Comparison of ENCODE assay signal across 21 cellular contexts in the genomic region with DNA sequence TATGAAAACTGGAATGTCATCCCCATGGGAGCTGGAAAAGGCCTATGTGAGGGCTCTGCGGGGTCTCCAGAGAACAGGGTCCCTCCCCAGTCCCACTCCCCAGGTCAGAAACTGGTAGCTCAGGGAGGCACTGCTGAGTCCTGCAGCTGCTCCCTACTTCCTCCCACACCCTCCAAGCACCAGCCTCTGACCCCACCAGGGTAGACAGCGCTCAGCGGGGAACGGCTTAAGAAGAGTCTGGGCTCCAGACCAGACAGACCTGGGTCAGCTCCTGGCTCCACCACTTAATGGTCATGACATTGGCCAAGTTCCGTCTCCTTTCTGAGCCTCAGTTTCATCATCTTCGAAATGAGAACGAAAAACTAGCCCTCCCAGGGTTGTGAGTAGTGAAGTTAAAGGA.
"Had no signal": no experiment of that assay in that cellular context is flagged by ENCODE, and none has a peak within 500 bp of the region (broad histone marks: within the 10 kb centered on the region; RNA-seq: fewer than 3 reads in every experiment).

No MANE protein-coding gene starts in this region.

- DNase-seq: activated CD4-positive, alpha-beta T cell treated with anti-CD3 and anti-CD28 coated beads, Interleukin-2, amount 50 U/mL, for 1 hour; activated CD8-positive, alpha-beta memory T cell treated with anti-CD3 and anti-CD28 coated beads, Interleukin-2, amount 50 U/mL, for 48 hours; activated CD8-positive, alpha-beta T cell treated with anti-CD3 and anti-CD28 coated beads, Interleukin-2, amount 10 ng/mL, durations not matched to agents 7 days and 5 days; activated effector memory CD4-positive, alpha-beta T cell treated with Interleukin-2 at 50 U/mL for 16 hours; activated naive CD4-positive, alpha-beta T cell; activated T-cell treated with anti-CD3 and anti-CD28 coated beads, Interleukin-2, amount 50 U/mL, for 1 hour; central memory CD4-positive, alpha-beta T cell; MM.1S; NCI-H1105; NCI-H1436 treated with DMSO at 0.1 percent for 48 hours; NCI-H187; NCI-H2081; NCI-H446; PC-3; SIG-M5; T-helper 17 cell; T-helper 9 cell had no signal

- H3K4me3 Mint-ChIP-seq: activated B cell treated with CpG ODN at 0.5 μM for 24 hours; activated CD8-positive, alpha-beta T cell treated with anti-CD3 and anti-CD28 coated beads, Interleukin-2, amount 10 ng/mL, durations not matched to agents 7 days and 5 days; activated naive CD4-positive, alpha-beta T cell treated with anti-CD3 and anti-CD28 coated beads, Interleukin-2, amount 50 U/mL, for 24 hours; T-helper 17 cell had no signal

- FAIRE-seq: bronchial epithelial cell, RCC 7860 had no signal

- ATAC-seq: activated CD8-positive, alpha-beta T cell treated with anti-CD3 and anti-CD28 coated beads, Interleukin-2, amount 10 ng/mL, durations not matched to agents 7 days and 5 days; PC-3; T-helper 17 cell had no signal

- H3K9me3 Mint-ChIP-seq: activated B cell treated with CpG ODN at 0.5 μM for 24 hours; activated naive CD4-positive, alpha-beta T cell treated with anti-CD3 and anti-CD28 coated beads, Interleukin-2, amount 50 U/mL, for 24 hours had no signal

- H3K27me3 Mint-ChIP-seq: activated B cell treated with CpG ODN at 0.5 μM for 24 hours; activated naive CD4-positive, alpha-beta T cell treated with anti-CD3 and anti-CD28 coated beads, Interleukin-2, amount 50 U/mL, for 24 hours; T-helper 17 cell had no signal

- H3K27ac Mint-ChIP-seq: activated B cell treated with CpG ODN at 0.5 μM for 24 hours; activated CD8-positive, alpha-beta T cell treated with anti-CD3 and anti-CD28 coated beads, Interleukin-2, amount 10 ng/mL, durations not matched to agents 7 days and 5 days; activated naive CD4-positive, alpha-beta T cell treated with anti-CD3 and anti-CD28 coated beads, Interleukin-2, amount 50 U/mL, for 24 hours; T-helper 17 cell had no signal
